1 cellular context compared by ENCODE assay signal in the genomic region with DNA sequence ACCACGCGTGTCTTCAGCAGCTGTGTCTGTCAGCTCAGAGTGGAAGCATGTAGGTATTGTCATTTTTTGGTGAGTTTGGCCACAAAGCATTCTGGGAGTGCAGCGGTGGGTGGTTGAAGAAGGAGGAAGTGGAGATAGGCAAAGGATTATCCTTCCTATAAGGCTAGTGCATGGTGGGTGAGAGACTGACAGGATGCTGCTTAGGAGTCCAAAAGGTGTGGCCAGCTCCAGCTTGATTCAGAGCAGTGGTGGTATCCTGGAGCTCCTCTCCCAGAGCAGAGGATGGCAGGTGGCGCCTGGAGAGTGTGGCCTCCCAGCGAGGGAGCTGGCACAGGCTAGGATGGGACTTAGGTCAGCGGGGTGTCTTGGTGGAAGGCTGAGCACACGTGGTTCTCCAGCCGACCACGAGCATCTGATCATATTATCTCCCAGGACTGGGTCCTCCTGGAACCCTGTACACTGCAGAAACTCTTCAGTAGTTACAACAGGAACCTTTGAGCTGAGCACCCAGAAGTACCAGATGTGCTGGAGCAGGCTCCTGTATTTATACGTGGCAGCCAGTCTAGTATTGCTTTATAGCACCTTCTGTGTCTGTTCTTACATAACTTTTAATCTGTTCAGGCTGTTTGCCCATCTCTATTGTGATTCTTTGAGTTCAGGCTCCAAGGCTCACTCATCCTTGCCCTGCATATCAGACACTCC.
A peak's percentile ranks its signal among the peaks of the same experiment; 100 is the strongest.
TF ChIP-seq lines count a peak whose summit lies in the region.

No MANE protein-coding gene starts in this region.

TF ChIP-seq in HepG2, 621 proteins besides CTCF, POLR2A, EP300 and RAD21:
- TF ChIP-seq SOX6 (IDR thresholded peaks at IDR 0.05) (no peak), SOX6 (CRISPR knock-in tag; IDR thresholded peaks at IDR 0.05) (0 out of 2 replicates have a peak, but pooled peaks have one; percentile 1), ZNF788 (CRISPR knock-in tag; IDR thresholded peaks at IDR 0.05; ENCODE audit: borderline replicate concordance) (peak; percentile 21; the same call in 1 of the 2 replicates), KAT8 (CRISPR knock-in tag; IDR thresholded peaks at IDR 0.05) (0 out of 2 replicates have a peak, but pooled peaks have one; percentile 13), ZNF143 (CRISPR knock-in tag; IDR thresholded peaks at IDR 0.05) (0 out of 2 replicates have a peak, but pooled peaks have one; percentile 29), ZNF329 (CRISPR knock-in tag; IDR thresholded peaks at IDR 0.05; ENCODE audit: low read depth) (no peak), RBAK (CRISPR knock-in tag; IDR thresholded peaks at IDR 0.05) (no peak)
- TF ChIP-seq, protein P1, sequence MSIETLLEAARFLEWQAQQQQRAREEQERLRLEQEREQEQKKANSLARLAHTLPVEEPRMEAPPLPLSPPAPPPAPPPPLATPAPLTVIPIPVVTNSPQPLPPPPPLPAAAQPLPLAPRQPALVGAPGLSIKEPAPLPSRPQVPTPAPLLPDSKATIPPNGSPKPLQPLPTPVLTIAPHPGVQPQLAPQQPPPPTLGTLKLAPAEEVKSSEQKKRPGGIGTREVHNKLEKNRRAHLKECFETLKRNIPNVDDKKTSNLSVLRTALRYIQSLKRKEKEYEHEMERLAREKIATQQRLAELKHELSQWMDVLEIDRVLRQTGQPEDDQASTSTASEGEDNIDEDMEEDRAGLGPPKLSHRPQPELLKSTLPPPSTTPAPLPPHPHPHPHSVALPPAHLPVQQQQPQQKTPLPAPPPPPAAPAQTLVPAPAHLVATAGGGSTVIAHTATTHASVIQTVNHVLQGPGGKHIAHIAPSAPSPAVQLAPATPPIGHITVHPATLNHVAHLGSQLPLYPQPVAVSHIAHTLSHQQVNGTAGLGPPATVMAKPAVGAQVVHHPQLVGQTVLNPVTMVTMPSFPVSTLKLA (IDR thresholded peaks at IDR 0.05), result peak; percentile 66
- TF ChIP-seq, protein P2, sequence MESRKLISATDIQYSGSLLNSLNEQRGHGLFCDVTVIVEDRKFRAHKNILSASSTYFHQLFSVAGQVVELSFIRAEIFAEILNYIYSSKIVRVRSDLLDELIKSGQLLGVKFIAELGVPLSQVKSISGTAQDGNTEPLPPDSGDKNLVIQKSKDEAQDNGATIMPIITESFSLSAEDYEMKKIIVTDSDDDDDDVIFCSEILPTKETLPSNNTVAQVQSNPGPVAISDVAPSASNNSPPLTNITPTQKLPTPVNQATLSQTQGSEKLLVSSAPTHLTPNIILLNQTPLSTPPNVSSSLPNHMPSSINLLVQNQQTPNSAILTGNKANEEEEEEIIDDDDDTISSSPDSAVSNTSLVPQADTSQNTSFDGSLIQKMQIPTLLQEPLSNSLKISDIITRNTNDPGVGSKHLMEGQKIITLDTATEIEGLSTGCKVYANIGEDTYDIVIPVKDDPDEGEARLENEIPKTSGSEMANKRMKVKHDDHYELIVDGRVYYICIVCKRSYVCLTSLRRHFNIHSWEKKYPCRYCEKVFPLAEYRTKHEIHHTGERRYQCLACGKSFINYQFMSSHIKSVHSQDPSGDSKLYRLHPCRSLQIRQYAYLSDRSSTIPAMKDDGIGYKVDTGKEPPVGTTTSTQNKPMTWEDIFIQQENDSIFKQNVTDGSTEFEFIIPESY (CRISPR knock-in tag; IDR thresholded peaks at IDR 0.05), result peak; percentile 89
- TF ChIP-seq, protein P3, sequence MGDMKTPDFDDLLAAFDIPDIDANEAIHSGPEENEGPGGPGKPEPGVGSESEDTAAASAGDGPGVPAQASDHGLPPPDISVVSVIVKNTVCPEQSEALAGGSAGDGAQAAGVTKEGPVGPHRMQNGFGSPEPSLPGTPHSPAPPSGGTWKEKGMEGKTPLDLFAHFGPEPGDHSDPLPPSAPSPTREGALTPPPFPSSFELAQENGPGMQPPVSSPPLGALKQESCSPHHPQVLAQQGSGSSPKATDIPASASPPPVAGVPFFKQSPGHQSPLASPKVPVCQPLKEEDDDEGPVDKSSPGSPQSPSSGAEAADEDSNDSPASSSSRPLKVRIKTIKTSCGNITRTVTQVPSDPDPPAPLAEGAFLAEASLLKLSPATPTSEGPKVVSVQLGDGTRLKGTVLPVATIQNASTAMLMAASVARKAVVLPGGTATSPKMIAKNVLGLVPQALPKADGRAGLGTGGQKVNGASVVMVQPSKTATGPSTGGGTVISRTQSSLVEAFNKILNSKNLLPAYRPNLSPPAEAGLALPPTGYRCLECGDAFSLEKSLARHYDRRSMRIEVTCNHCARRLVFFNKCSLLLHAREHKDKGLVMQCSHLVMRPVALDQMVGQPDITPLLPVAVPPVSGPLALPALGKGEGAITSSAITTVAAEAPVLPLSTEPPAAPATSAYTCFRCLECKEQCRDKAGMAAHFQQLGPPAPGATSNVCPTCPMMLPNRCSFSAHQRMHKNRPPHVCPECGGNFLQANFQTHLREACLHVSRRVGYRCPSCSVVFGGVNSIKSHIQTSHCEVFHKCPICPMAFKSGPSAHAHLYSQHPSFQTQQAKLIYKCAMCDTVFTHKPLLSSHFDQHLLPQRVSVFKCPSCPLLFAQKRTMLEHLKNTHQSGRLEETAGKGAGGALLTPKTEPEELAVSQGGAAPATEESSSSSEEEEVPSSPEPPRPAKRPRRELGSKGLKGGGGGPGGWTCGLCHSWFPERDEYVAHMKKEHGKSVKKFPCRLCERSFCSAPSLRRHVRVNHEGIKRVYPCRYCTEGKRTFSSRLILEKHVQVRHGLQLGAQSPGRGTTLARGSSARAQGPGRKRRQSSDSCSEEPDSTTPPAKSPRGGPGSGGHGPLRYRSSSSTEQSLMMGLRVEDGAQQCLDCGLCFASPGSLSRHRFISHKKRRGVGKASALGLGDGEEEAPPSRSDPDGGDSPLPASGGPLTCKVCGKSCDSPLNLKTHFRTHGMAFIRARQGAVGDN (CRISPR knock-in tag; IDR thresholded peaks at IDR 0.05), result peak; percentile 54
